Comparison of ENCODE assay signal across 1 cellular context in genomic region chr2:200275281-200276103, GRCh38.
TF ChIP-seq lines count a peak whose summit lies in the region.

No MANE protein-coding gene starts in this region.

TF ChIP-seq in HepG2, 621 proteins besides CTCF, POLR2A, EP300 and RAD21:
- TF ChIP-seq IRF9 (CRISPR knock-in tag; IDR thresholded peaks at IDR 0.05; ENCODE audit: borderline replicate concordance) (no peak), CBX2 (IDR thresholded peaks at IDR 0.05; ENCODE audit: low read depth, low read length) (no peak), CBX2 (CRISPR knock-in tag; IDR thresholded peaks at IDR 0.05; ENCODE audit: low read depth) (no peak), RXRB (CRISPR knock-in tag; IDR thresholded peaks at IDR 0.05; ENCODE audit: borderline replicate concordance) (no peak), TFDP2 (CRISPR knock-in tag; IDR thresholded peaks at IDR 0.05) (no peak), SMAD1 (CRISPR knock-in tag; IDR thresholded peaks at IDR 0.05; ENCODE audit: borderline replicate concordance, low read depth) (no peak), SRF (IDR thresholded peaks at IDR 0.05; ENCODE audit: low read depth, low read length) (no peak), MIER3 (CRISPR knock-in tag; IDR thresholded peaks at IDR 0.05; ENCODE audit: borderline replicate concordance) (no peak), RFX1 (IDR thresholded peaks at IDR 0.05) (no peak), ARID3A (IDR thresholded peaks at IDR 0.05; ENCODE audit: low read depth, low read length) (no peak), MIER2 (CRISPR knock-in tag; IDR thresholded peaks at IDR 0.05) (no peak), STAG1 (CRISPR knock-in tag; IDR thresholded peaks at IDR 0.05) (no peak), FOXA3 (CRISPR knock-in tag; IDR thresholded peaks at IDR 0.05) (no peak), AGO2 (optimal IDR thresholded peaks at IDR 0.05; ENCODE audit: low read depth, low read length) (no peak), ZNF441 (CRISPR knock-in tag; IDR thresholded peaks at IDR 0.05; ENCODE audit: borderline replicate concordance) (no peak), PATZ1 (CRISPR knock-in tag; IDR thresholded peaks at IDR 0.05) (no peak), SNAPC5 (CRISPR knock-in tag; IDR thresholded peaks at IDR 0.05; ENCODE audit: borderline replicate concordance) (no peak), KLF12 (CRISPR knock-in tag; IDR thresholded peaks at IDR 0.05; ENCODE audit: borderline replicate concordance) (no peak), JUN (CRISPR knock-in tag; IDR thresholded peaks at IDR 0.05) (no peak), DR1 (CRISPR knock-in tag; IDR thresholded peaks at IDR 0.05) (no peak)
